ENCODE assay signal across 8 cellular contexts in genomic region chr2:197705143-197705911, GRCh38. TPM values are rescaled to one million over a fixed set of nuclear protein-coding genes. Genes with fewer than 3 reads are reported as not detected.
DNase-seq lines count a peak whose midpoint lies in the region; ATAC-seq and TF ChIP-seq lines count a peak whose summit lies in the region.

Gene MARS2, plus strand, starts transcription at chr2:197705369. Its CDS starts 37 bp downstream, at chr2:197705406.

- no peak for TF ChIP-seq CTCF in HFF-Myc (IDR thresholded peaks at IDR 0.05; ENCODE audit: low read depth, low read length, missing control alignments)
- peak in 1 of 4 experiments; percentile 31 for TF ChIP-seq CTCF in gastroesophageal sphincter (IDR thresholded peaks at IDR 0.05)
- no peak for TF ChIP-seq CTCF in suprapubic skin (IDR thresholded peaks at IDR 0.05)

- no CpG with 5 or more reads among the region's 85 CpGs for WGBS in gastroesophageal sphincter (ENCODE audit: low coverage in 1 of 2), 2 donors
- WGBS in suprapubic skin, result 0% methylated on average over 19 of the region's 85 CpGs

- no peaks in the 10 kb centered on the region for H3K27me3 Mint-ChIP-seq in activated naive CD4-positive, alpha-beta T cell treated with anti-CD3 and anti-CD28 coated beads for 36 hours (ENCODE audit: low read depth)

- intact Hi-C loops in activated naive CD4-positive, alpha-beta T cell treated with anti-CD3 and anti-CD28 coated beads for 36 hours (cut with micrococcal nuclease), result loop anchor here (1.0 to 10.0 kb wide), 12 partner anchors 99 to 1752 kb away; partner anchors contain the start of genes CCDC150, COQ10B, HSPE1 and MOB4

- H3K36me3 ChIP-seq in gastroesophageal sphincter (no peaks in the 10 kb centered on the region), suprapubic skin (peaks cover 4% of the 10 kb centered on the region)

- H3K4me3 Mint-ChIP-seq in activated naive CD4-positive, alpha-beta T cell treated with anti-CD3 and anti-CD28 coated beads for 36 hours, result peak within 1 kb of the TSS; percentile 72

- H3K4me1 ChIP-seq in gastroesophageal sphincter, result peaks cover 0 to 43% (median 19%) of the 10 kb centered on the region in 3 donors
- peaks cover 43% of the 10 kb centered on the region for H3K4me1 ChIP-seq in suprapubic skin

- TF ChIP-seq EP300 in gastroesophageal sphincter (IDR thresholded peaks at IDR 0.05) (no peak), suprapubic skin (IDR thresholded peaks at IDR 0.05) (no peak)

- H3K4me1 Mint-ChIP-seq in activated naive CD4-positive, alpha-beta T cell treated with anti-CD3 and anti-CD28 coated beads for 36 hours (ENCODE audit: low read depth), result peaks cover 37% of the 10 kb centered on the region

- DNase-seq in GM04504 (ENCODE audit: low read depth) (peak; percentile 81), HFF-Myc (ENCODE audit: extremely low read depth, low read depth) (peak; percentile 70), MV-4-11 (lab: John Stamatoyannopoulos, UW) (peak; percentile 88), SK-N-DZ (ENCODE audit: low spot score) (peak; percentile 89), non-pigmented ciliary epithelial cell (ENCODE audit: low read depth) (peak; percentile 46), suprapubic skin (ENCODE audit: low spot score in 2 of 2) (peak; percentile 94)
- peak; percentile 92 for DNase-seq in activated naive CD4-positive, alpha-beta T cell treated with anti-CD3 and anti-CD28 coated beads for 36 hours

- peak; percentile 96 for ATAC-seq in gastroesophageal sphincter

- no peaks in the 10 kb centered on the region for H3K9me3 Mint-ChIP-seq in activated naive CD4-positive, alpha-beta T cell treated with anti-CD3 and anti-CD28 coated beads for 36 hours

- H3K4me3 ChIP-seq in HFF-Myc (replicated peaks; ENCODE audit: low read depth, low read length) (peak within 1 kb of the TSS; percentile 94), gastroesophageal sphincter (peak within 1 kb of the TSS; percentile 58 to 67), suprapubic skin (peak within 1 kb of the TSS; percentile 95)

- H3K27ac Mint-ChIP-seq in activated naive CD4-positive, alpha-beta T cell treated with anti-CD3 and anti-CD28 coated beads for 36 hours, result peak within 1 kb of the TSS; percentile 80

- H3K27me3 ChIP-seq in gastroesophageal sphincter (no peaks in the 10 kb centered on the region), suprapubic skin (no peaks in the 10 kb centered on the region)

- peaks cover 20% of the 10 kb centered on the region for H3K36me3 Mint-ChIP-seq in activated naive CD4-positive, alpha-beta T cell treated with anti-CD3 and anti-CD28 coated beads for 36 hours (ENCODE audit: low read depth)

- no peaks in the 10 kb centered on the region for H3K9me3 ChIP-seq in gastroesophageal sphincter
- H3K9me3 ChIP-seq in suprapubic skin, result no peaks in the 10 kb centered on the region

- H3K27ac ChIP-seq in gastroesophageal sphincter (peak within 1 kb of the TSS; percentile 37 to 88 (median 82)), suprapubic skin (peak within 1 kb of the TSS; percentile 87)

- CTCF ChIA-PET in activated naive CD4-positive, alpha-beta T cell treated with anti-CD3 and anti-CD28 coated beads for 36 hours (lab: Charles Lee), result interaction anchor here (1.6 to 3.8 kb wide), 2 partner anchors 74 to 82 kb away, joined by 3 to 22 read pairs; no protein-coding TSS in a partner anchor

- TF ChIP-seq POLR2A in gastroesophageal sphincter (IDR thresholded peaks at IDR 0.05), result peak; percentile 46 to 56
- TF ChIP-seq POLR2A in suprapubic skin (IDR thresholded peaks at IDR 0.05), result peak in 1 of 2 donors; percentile 40

RNA-seq across cellular contexts. Expression of gene MARS2, which starts in this region (rescaled TPM):
- polyA plus RNA-seq in SK-N-DZ (2014; cell fraction: cytosol; rRNA removed), result 6.4 and 8.5 TPM in 2 replicates
- 7.2 and 8.0 TPM in 2 replicates for polyA plus RNA-seq in SK-N-DZ (2014; cell fraction: nucleus; rRNA removed)
- 1 to 10 TPM; 7.5 to 8.8 TPM for total RNA-seq in activated naive CD4-positive, alpha-beta T cell treated with anti-CD3 and anti-CD28 coated beads for 36 hours
- total RNA-seq in gastroesophageal sphincter (1 to 10 TPM; 2.8 to 6.7 (median 4.2) TPM), suprapubic skin (10 to 100 TPM in 3 of 4 donors, 1 to 10 TPM in 1; 9.4 to 17.3 (median 12.5) TPM)

Comparison
In these comparisons a context has a peak if more than half of its experiments do, and no peak if none do; other contexts are left out.
1. Peak in every context shown above with its lines: DNase-seq, ATAC-seq, H3K4me3 ChIP-seq and H3K27ac ChIP-seq.